ENCODE assay signal across 27 cellular contexts in genomic region chr19:11710313-11710712, GRCh38.
"Had no signal": no experiment of that assay in that cellular context is flagged by ENCODE, and none has a peak within 500 bp of the region (broad histone marks: within the 10 kb centered on the region; RNA-seq: fewer than 3 reads in every experiment).

No MANE protein-coding gene starts in this region.

- DNase-seq: colonic mucosa; effector CD8-positive, alpha-beta T cell; endodermal cell; foreskin fibroblast; gastrocnemius medialis; head of caudate nucleus; natural killer cell; sigmoid colon; stimulated activated CD4-positive, alpha-beta T cell treated with anti-CD3 and anti-CD28 coated beads, Interleukin-2, amount 100 ng/mL, for 24 hours; stimulated activated CD4-positive, alpha-beta T cell treated with anti-CD3 and anti-CD28 coated beads, Interleukin-4, amount 100 ng/mL, for 24 hours; stimulated activated naive CD4-positive, alpha-beta T cell treated with Interleukin-2 at 50 U/mL for 16 hours; stomach; thyroid gland; upper lobe of right lung; uterus had no signal

- H3K79me2 ChIP-seq: parathyroid adenoma had no signal

- ATAC-seq: esophagus mucosa; gastrocnemius medialis; left lobe of liver; natural killer cell; stimulated activated effector memory CD8-positive, alpha-beta T cell treated with anti-CD3 and anti-CD28 coated beads, Interleukin-12 subunit alpha, Interleukin-12 subunit beta, amount 100 ng/mL, for 72 hours; upper lobe of right lung had no signal

- H3K27me3 ChIP-seq: colonic mucosa, gastrocnemius medialis, neutrophil, sigmoid colon, stomach, thyroid gland, upper lobe of right lung, uterus had no signal

- H3K9me3 Mint-ChIP-seq: memory B cell had no signal

- H3K4me1 Mint-ChIP-seq: endodermal cell; memory B cell; natural killer cell; stimulated activated effector memory CD8-positive, alpha-beta T cell treated with anti-CD3 and anti-CD28 coated beads, Interleukin-12 subunit alpha, Interleukin-12 subunit beta, amount 100 ng/mL, for 72 hours had no signal

- H3K4me3 ChIP-seq: colonic mucosa, gastrocnemius medialis, lung, sigmoid colon, stomach, thyroid gland, upper lobe of right lung, uterus had no signal

- H3K4me1 ChIP-seq: colonic mucosa, gastrocnemius medialis, parathyroid adenoma, sigmoid colon, stomach, thyroid gland, upper lobe of right lung, uterus had no signal

- H3K36me3 ChIP-seq: colonic mucosa, gastrocnemius medialis, neutrophil, sigmoid colon, stomach, thyroid gland, upper lobe of right lung, uterus had no signal

- H2AFZ ChIP-seq: parathyroid adenoma had no signal

- FAIRE-seq: keratinocyte had no signal

- H3K4me3 Mint-ChIP-seq: dendritic cell treated with granulocyte-macrophage colony-stimulating factor and Interleukin-4, amounts not matched to agents 40 ng/mL and 50 ng/mL, for 4 days; endodermal cell; memory B cell; natural killer cell; neural crest cell; stimulated activated effector memory CD8-positive, alpha-beta T cell treated with anti-CD3 and anti-CD28 coated beads, Interleukin-12 subunit alpha, Interleukin-12 subunit beta, amount 100 ng/mL, for 72 hours had no signal

- H3K9ac ChIP-seq: parathyroid adenoma had no signal

- H3K9me3 ChIP-seq: colonic mucosa, gastrocnemius medialis, neutrophil, sigmoid colon, stomach, thyroid gland, upper lobe of right lung, uterus had no signal

- H3K36me3 Mint-ChIP-seq: memory B cell; natural killer cell; stimulated activated effector memory CD8-positive, alpha-beta T cell treated with anti-CD3 and anti-CD28 coated beads, Interleukin-12 subunit alpha, Interleukin-12 subunit beta, amount 100 ng/mL, for 72 hours had no signal

- H3K27ac ChIP-seq: colonic mucosa, epithelial cell of prostate, gastrocnemius medialis, neutrophil, parathyroid adenoma, sigmoid colon, stomach, thyroid gland, upper lobe of right lung, uterus had no signal

- H3K27ac Mint-ChIP-seq: dendritic cell treated with granulocyte-macrophage colony-stimulating factor and Interleukin-4, amounts not matched to agents 40 ng/mL and 50 ng/mL, for 4 days; endodermal cell; memory B cell; natural killer cell; progenitor cell of endocrine pancreas; stimulated activated effector memory CD8-positive, alpha-beta T cell treated with anti-CD3 and anti-CD28 coated beads, Interleukin-12 subunit alpha, Interleukin-12 subunit beta, amount 100 ng/mL, for 72 hours had no signal
